ENCODE assay signal across 24 cellular contexts in the genomic region with DNA sequence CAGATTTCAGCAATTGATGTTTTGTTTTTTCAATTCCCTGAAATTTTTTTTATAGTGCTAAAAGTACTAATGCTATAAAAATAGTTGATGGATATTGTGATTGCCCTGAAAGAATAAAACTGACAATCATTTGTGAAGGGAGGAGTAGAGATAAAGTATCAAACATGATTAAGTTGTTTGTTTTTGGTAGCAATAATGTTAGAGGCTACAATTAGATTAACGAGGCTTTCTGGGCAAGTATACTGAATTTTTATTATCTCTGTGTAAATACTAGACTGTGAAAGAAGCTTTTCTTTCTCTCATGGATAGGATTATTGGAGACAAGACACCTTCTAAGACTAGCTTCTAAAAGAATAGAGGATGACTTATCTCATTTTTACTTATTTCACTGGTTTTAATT. TPM values are rescaled to one million over a fixed set of nuclear protein-coding genes. Genes with fewer than 3 reads are reported as not detected.
DNase-seq lines count a peak whose midpoint lies in the region; ATAC-seq and TF ChIP-seq lines count a peak whose summit lies in the region.
"Had no signal": no experiment of that assay in that cellular context is flagged by ENCODE, and none has a peak within 500 bp of the region (broad histone marks: within the 10 kb centered on the region; RNA-seq: fewer than 3 reads in every experiment).

No MANE protein-coding gene starts in this region.

- in situ Hi-C loops in KBM-7 (cut with MboI; ENCODE audit: low pct_unique_long_range_greater_than_20kb, low sequenced_read_pairs) = no loop called here

- DNase-seq in NCI-H1417 (lab: John Stamatoyannopoulos, UW) (peak in 2 of 3 experiments; percentile 1 to 60), SJCRH30 (no peak), memory B cell (ENCODE audit: low spot score in 2 of 2) (no peak), AG08395 (ENCODE audit: low spot score) (no peak), activated gamma-delta T cell treated with Interleukin-2 at 50 U/mL for 16 hours (no peak), KBM-7 (no peak)
- DNase-seq: activated B cell treated with CpG ODN at 0.5 μM for 24 hours; activated CD4-positive, alpha-beta T cell treated with anti-CD3 and anti-CD28 coated beads, Interleukin-2, amount 50 U/mL, for 1 hour; activated CD8-positive, alpha-beta memory T cell treated with anti-CD3 and anti-CD28 coated beads, Interleukin-2, amount 10 ng/mL, durations not matched to agents 7 days and 5 days; amniotic stem cell; brain microvascular endothelial cell; dorsolateral prefrontal cortex; hypothalamus; NCI-H345; NCI-H82; ovary; T-cell; upper lobe of left lung had no signal

- no peaks in the 10 kb centered on the region for H3K9me3 ChIP-seq in HEK293 (ENCODE audit: control insufficient read depth, insufficient read depth, low read depth, low read length)
- no peaks in the 10 kb centered on the region for H3K9me3 ChIP-seq in SJCRH30 (replicated peaks)
- H3K9me3 ChIP-seq: ovary, upper lobe of left lung had no signal

- no peaks in the 10 kb centered on the region for H3K27me3 ChIP-seq in SJCRH30
- H3K27me3 ChIP-seq: brain microvascular endothelial cell, dorsolateral prefrontal cortex, ovary, upper lobe of left lung had no signal

- no peaks in the 10 kb centered on the region for H3K27me3 Mint-ChIP-seq in memory B cell
- H3K27me3 Mint-ChIP-seq: activated B cell treated with CpG ODN at 0.5 μM for 24 hours; activated CD8-positive, alpha-beta memory T cell treated with anti-CD3 and anti-CD28 coated beads, Interleukin-2, amount 10 ng/mL, durations not matched to agents 7 days and 5 days; activated naive CD4-positive, alpha-beta T cell treated with anti-CD3 and anti-CD28 coated beads, Interleukin-2, amount 50 U/mL, for 24 hours; stimulated activated memory B cell treated with anti-CD40 and anti-IgM and Interleukin-4, amounts not matched to agents 10 μg/mL and 1 μg/mL and 100 μg/mL, for 72 hours; T-cell had no signal

- H3K9me3 Mint-ChIP-seq in memory B cell = no peaks in the 10 kb centered on the region
- H3K9me3 Mint-ChIP-seq: activated B cell treated with CpG ODN at 0.5 μM for 24 hours; activated naive CD4-positive, alpha-beta T cell treated with anti-CD3 and anti-CD28 coated beads, Interleukin-2, amount 50 U/mL, for 24 hours; neural crest cell; stimulated activated memory B cell treated with anti-CD40 and anti-IgM and Interleukin-4, amounts not matched to agents 10 μg/mL and 1 μg/mL and 100 μg/mL, for 72 hours; T-cell had no signal

- H3K27ac ChIP-seq in HEK293 (ENCODE audit: extremely low read depth, low read depth, low read length) (no peak overlapping the region), SJCRH30 (peak overlapping the region; percentile 6; the same call in 1 of the 2 replicates)
- H3K27ac ChIP-seq: brain microvascular endothelial cell, ovary had no signal

- no peaks in the 10 kb centered on the region; the same call in 1 of the 2 replicates for H3K4me1 ChIP-seq in HEK293 (ENCODE audit: control insufficient read depth, insufficient read depth, low read length)
- peaks cover 28% of the 10 kb centered on the region for H3K4me1 ChIP-seq in SJCRH30

- H3K36me3 Mint-ChIP-seq in memory B cell = peaks cover 36% of the 10 kb centered on the region

- ATAC-seq in memory B cell (ENCODE audit: low read depth) = no peak
- no peak for ATAC-seq in GM21381 (IDR thresholded peaks at IDR 0.05; ENCODE audit: unreplicated experiment)
- ATAC-seq: activated CD8-positive, alpha-beta memory T cell treated with anti-CD3 and anti-CD28 coated beads, Interleukin-2, amount 10 ng/mL, durations not matched to agents 7 days and 5 days; HepG2; stimulated activated memory B cell treated with anti-CD40 and anti-IgM and Interleukin-4, amounts not matched to agents 10 μg/mL and 1 μg/mL and 100 μg/mL, for 72 hours; T-cell had no signal

- TF ChIP-seq CTCF in HEK293 (tag by site-specific recombination; IDR thresholded peaks at IDR 0.05) = no peak

- POLR2A ChIA-PET in HEK293 (lab: Yijun Ruan, JAX) = interaction anchor here (0.7 to 0.8 kb wide), 2 partner anchors 17 to 44 kb away, joined by 3 to 5 read pairs; partner anchors contain the start of genes NKIRAS1 and RPL15

- H3K36me3 ChIP-seq in HEK293 (ENCODE audit: control insufficient read depth in 2 of 2, insufficient read depth in 1 of 2, low read length in 2 of 2) (peaks cover 15 to 45% of the 10 kb centered on the region in 2 experiments; a peak in 2 of 3 replicates), SJCRH30 (peaks cover 64% of the 10 kb centered on the region)
- H3K36me3 ChIP-seq: brain microvascular endothelial cell, ovary had no signal

- H3K27ac Mint-ChIP-seq in memory B cell = peak overlapping the region; percentile 28
- H3K27ac Mint-ChIP-seq: activated B cell treated with CpG ODN at 0.5 μM for 24 hours; activated CD8-positive, alpha-beta memory T cell treated with anti-CD3 and anti-CD28 coated beads, Interleukin-2, amount 10 ng/mL, durations not matched to agents 7 days and 5 days; activated naive CD4-positive, alpha-beta T cell treated with anti-CD3 and anti-CD28 coated beads, Interleukin-2, amount 50 U/mL, for 24 hours; stimulated activated memory B cell treated with anti-CD40 and anti-IgM and Interleukin-4, amounts not matched to agents 10 μg/mL and 1 μg/mL and 100 μg/mL, for 72 hours; T-cell had no signal

- CTCF ChIA-PET in HEK293 (lab: Yijun Ruan, JAX) = interaction anchor here (0.7 kb wide), 1 partner anchor 205 kb away, joined by 4 read pairs; no protein-coding TSS in a partner anchor

- H3K4me3 ChIP-seq in HEK293 (ENCODE audit: low read depth, low read length) = no peak overlapping the region
- H3K4me3 ChIP-seq in SJCRH30 = no peak overlapping the region
- H3K4me3 ChIP-seq: dorsolateral prefrontal cortex, ovary, upper lobe of left lung had no signal

- H3K4me1 Mint-ChIP-seq in memory B cell = peaks cover 5% of the 10 kb centered on the region

- no peak overlapping the region for H3K4me3 Mint-ChIP-seq in memory B cell
- H3K4me3 Mint-ChIP-seq: activated B cell treated with CpG ODN at 0.5 μM for 24 hours; activated CD8-positive, alpha-beta memory T cell treated with anti-CD3 and anti-CD28 coated beads, Interleukin-2, amount 10 ng/mL, durations not matched to agents 7 days and 5 days; activated naive CD4-positive, alpha-beta T cell treated with anti-CD3 and anti-CD28 coated beads, Interleukin-2, amount 50 U/mL, for 24 hours; neural crest cell; stimulated activated memory B cell treated with anti-CD40 and anti-IgM and Interleukin-4, amounts not matched to agents 10 μg/mL and 1 μg/mL and 100 μg/mL, for 72 hours; T-cell had no signal

TF ChIP-seq in HEK293, 187 proteins besides CTCF, POLR2A, EP300 and RAD21 (continues in another document):
- TF ChIP-seq OSR2 (tag by site-specific recombination; IDR thresholded peaks at IDR 0.05) (peak; percentile 80), ZBTB1 (tag by site-specific recombination; IDR thresholded peaks at IDR 0.05) (no peak), ZNF214 (tag by site-specific recombination; IDR thresholded peaks at IDR 0.05; ENCODE audit: borderline replicate concordance) (no peak), GLIS1 (tag by site-specific recombination; IDR thresholded peaks at IDR 0.05) (no peak), PRDM4 (tag by site-specific recombination; IDR thresholded peaks at IDR 0.05) (0 out of 2 replicates have a peak, but pooled peaks have one; percentile 36), ZFP3 (tag by site-specific recombination; IDR thresholded peaks at IDR 0.05; ENCODE audit: low read depth) (no peak), ZXDB (tag by site-specific recombination; IDR thresholded peaks at IDR 0.05) (peak; percentile 39; the same call in 1 of the 2 replicates), BCL11A (tag by site-specific recombination; IDR thresholded peaks at IDR 0.05; ENCODE audit: low read depth) (peak; percentile 75; the same call in 1 of the 2 replicates), FEZF1 (tag by site-specific recombination; IDR thresholded peaks at IDR 0.05) (peak; percentile 57), KLF1 (tag by site-specific recombination; IDR thresholded peaks at IDR 0.05) (0 out of 2 replicates have a peak, but pooled peaks have one; percentile 13), OVOL3 (tag by site-specific recombination; IDR thresholded peaks at IDR 0.05) (peak; percentile 83), PRDM6 (tag by site-specific recombination; IDR thresholded peaks at IDR 0.05) (peak; percentile 95)

RNA-seq across cellular contexts. Expression of gene NR1D2, which starts 15.6 kb away (rescaled TPM):
- 43.2 and 44.8 TPM in 2 replicates for total RNA-seq in SJCRH30 (2014; rRNA removed; shearing (Covaris generic))

RNA-seq across cellular contexts. Expression of gene RPL15, which starts 43.7 kb away (rescaled TPM):
- total RNA-seq in SJCRH30 (2014; rRNA removed; shearing (Covaris generic)) = 5,670 and 6,460 TPM in 2 replicates

RNA-seq across cellular contexts. Expression of gene NKIRAS1, which starts 43.9 kb away (rescaled TPM):
- 27.8 and 29.7 TPM in 2 replicates for total RNA-seq in SJCRH30 (2014; rRNA removed; shearing (Covaris generic))

Comparison
In these comparisons a context has a peak if more than half of its experiments do, and no peak if none do; other contexts are left out.
1. DNase-seq: peak in NCI-H1417 (2 of 3); none in SJCRH30 (0 of 2), memory B cell (0 of 2), AG08395 (single experiment), activated gamma-delta T cell treated with Interleukin-2 at 50 U/mL for 16 hours (single experiment) and KBM-7 (single experiment).